1 cellular context compared by ENCODE assay signal in the genomic region with DNA sequence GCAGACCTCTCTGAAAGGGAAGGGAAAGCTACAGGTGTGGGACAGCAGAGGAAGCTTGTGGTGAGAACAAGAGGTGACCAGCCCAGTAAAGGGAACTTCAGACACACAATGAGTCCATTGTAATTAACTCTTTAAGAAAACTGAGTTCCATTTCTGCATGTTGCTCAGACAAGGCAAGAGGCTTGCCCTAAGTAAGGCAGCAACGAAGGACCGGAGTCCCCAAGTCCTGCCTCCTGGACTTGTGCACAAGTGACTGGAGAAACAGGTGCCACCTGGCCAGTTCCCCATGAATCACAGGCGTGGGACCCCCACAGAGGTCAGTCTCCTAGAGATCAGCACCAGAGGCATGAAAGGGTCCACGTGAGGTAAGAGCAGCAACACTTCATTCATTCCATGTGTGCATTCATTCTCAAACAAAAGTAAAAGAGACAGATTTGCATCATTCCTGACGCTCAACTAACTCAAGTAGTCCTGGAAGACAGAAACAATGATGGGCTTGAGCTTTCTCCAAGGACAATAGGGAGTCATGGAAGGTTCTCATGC.
A peak's percentile ranks its signal among the peaks of the same experiment; 100 is the strongest.
TF ChIP-seq lines count a peak whose summit lies in the region.

No MANE protein-coding gene starts in this region.

TF ChIP-seq in K562, 482 proteins besides CTCF, POLR2A, EP300 and RAD21 (continues in another document):
- no peak for TF ChIP-seq E2F8 (IDR thresholded peaks at IDR 0.05; ENCODE audit: low read depth, partially characterized antibody)
- no peak for TF ChIP-seq ZNF699 (CRISPR knock-in tag; IDR thresholded peaks at IDR 0.05; ENCODE audit: insufficient replicate concordance)
- TF ChIP-seq MAZ (CRISPR knock-in tag; conservative IDR thresholded peaks at IDR 0.05 in 1 of 2, IDR thresholded peaks at IDR 0.05 in 1 of 2) = no peak
- 0 out of 2 replicates have a peak, but pooled peaks have one; percentile 64 for TF ChIP-seq CXXC5 (CRISPR knock-in tag; IDR thresholded peaks at IDR 0.05)
- TF ChIP-seq TAF7 (tag; IDR thresholded peaks at IDR 0.05) = peak; percentile 67
- no peak for TF ChIP-seq SAFB2 (IDR thresholded peaks at IDR 0.05; ENCODE audit: borderline replicate concordance, low read depth, low read length, severe bottlenecking)
- TF ChIP-seq ZBTB43 (CRISPR knock-in tag; IDR thresholded peaks at IDR 0.05) = peak; percentile 37; the same call in 1 of the 2 replicates
- TF ChIP-seq CAMTA2 (CRISPR knock-in tag; conservative IDR thresholded peaks at IDR 0.05) = no peak
- TF ChIP-seq NFE2L1 (tag; IDR thresholded peaks at IDR 0.05; ENCODE audit: borderline replicate concordance, low read depth) = no peak
- TF ChIP-seq ZBTB12 (CRISPR knock-in tag; IDR thresholded peaks at IDR 0.05) = no peak; the same call in 1 of the 2 replicates
- TF ChIP-seq RBM34 (IDR thresholded peaks at IDR 0.05; ENCODE audit: borderline replicate concordance, insufficient read depth, low read length) = no peak
- no peak for TF ChIP-seq SMARCA5 (IDR thresholded peaks at IDR 0.05)
- peak; percentile 17; the same call in 1 of the 2 replicates for TF ChIP-seq ZNF764 (CRISPR knock-in tag; IDR thresholded peaks at IDR 0.05; ENCODE audit: low read depth)
- no peak for TF ChIP-seq KDM2B (CRISPR knock-in tag; IDR thresholded peaks at IDR 0.05)
- TF ChIP-seq SP2 (IDR thresholded peaks at IDR 0.05; ENCODE audit: extremely low read depth, low read depth, low read length, poor library complexity, severe bottlenecking) = no peak
- no peak for TF ChIP-seq TEAD1 (CRISPR knock-in tag; IDR thresholded peaks at IDR 0.05)
- no peak; the same call in 1 of the 2 replicates for TF ChIP-seq KLF10 (CRISPR knock-in tag; IDR thresholded peaks at IDR 0.05)
- TF ChIP-seq, protein P1, sequence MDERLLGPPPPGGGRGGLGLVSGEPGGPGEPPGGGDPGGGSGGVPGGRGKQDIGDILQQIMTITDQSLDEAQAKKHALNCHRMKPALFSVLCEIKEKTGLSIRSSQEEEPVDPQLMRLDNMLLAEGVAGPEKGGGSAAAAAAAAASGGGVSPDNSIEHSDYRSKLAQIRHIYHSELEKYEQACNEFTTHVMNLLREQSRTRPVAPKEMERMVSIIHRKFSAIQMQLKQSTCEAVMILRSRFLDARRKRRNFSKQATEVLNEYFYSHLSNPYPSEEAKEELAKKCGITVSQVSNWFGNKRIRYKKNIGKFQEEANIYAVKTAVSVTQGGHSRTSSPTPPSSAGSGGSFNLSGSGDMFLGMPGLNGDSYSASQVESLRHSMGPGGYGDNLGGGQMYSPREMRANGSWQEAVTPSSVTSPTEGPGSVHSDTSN (CRISPR knock-in tag; IDR thresholded peaks at IDR 0.05; ENCODE audit: low read depth) = no peak
- TF ChIP-seq, protein P1 (tag; conservative IDR thresholded peaks at IDR 0.05; ENCODE audit: low read depth) = no peak
- TF ChIP-seq GTF2A2 (tag; IDR thresholded peaks at IDR 0.05) = peak; percentile 79
- TF ChIP-seq RCOR1 (IDR thresholded peaks at IDR 0.05; ENCODE audit: borderline replicate concordance in 1 of 2, low read depth in 2 of 2, low read length in 2 of 2) = no peak
- TF ChIP-seq, protein P2, sequence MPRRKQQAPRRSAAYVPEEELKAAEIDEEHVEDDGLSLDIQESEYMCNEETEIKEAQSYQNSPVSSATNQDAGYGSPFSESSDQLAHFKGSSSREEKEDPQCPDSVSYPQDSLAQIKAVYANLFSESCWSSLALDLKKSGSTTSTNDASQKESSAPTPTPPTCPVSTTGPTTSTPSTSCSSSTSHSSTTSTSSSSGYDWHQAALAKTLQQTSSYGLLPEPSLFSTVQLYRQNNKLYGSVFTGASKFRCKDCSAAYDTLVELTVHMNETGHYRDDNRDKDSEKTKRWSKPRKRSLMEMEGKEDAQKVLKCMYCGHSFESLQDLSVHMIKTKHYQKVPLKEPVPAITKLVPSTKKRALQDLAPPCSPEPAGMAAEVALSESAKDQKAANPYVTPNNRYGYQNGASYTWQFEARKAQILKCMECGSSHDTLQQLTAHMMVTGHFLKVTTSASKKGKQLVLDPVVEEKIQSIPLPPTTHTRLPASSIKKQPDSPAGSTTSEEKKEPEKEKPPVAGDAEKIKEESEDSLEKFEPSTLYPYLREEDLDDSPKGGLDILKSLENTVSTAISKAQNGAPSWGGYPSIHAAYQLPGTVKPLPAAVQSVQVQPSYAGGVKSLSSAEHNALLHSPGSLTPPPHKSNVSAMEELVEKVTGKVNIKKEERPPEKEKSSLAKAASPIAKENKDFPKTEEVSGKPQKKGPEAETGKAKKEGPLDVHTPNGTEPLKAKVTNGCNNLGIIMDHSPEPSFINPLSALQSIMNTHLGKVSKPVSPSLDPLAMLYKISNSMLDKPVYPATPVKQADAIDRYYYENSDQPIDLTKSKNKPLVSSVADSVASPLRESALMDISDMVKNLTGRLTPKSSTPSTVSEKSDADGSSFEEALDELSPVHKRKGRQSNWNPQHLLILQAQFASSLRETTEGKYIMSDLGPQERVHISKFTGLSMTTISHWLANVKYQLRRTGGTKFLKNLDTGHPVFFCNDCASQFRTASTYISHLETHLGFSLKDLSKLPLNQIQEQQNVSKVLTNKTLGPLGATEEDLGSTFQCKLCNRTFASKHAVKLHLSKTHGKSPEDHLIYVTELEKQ (CRISPR knock-in tag; IDR thresholded peaks at IDR 0.05) = peak; percentile 34; the same call in 1 of the 2 replicates
- no peak for TF ChIP-seq CGGBP1 (CRISPR knock-in tag; IDR thresholded peaks at IDR 0.05)
- no peak for TF ChIP-seq ZNF583 (CRISPR knock-in tag; IDR thresholded peaks at IDR 0.05)
- no peak for TF ChIP-seq ZFX (CRISPR knock-in tag; IDR thresholded peaks at IDR 0.05)
- TF ChIP-seq ZNF644 (tag; IDR thresholded peaks at IDR 0.05; ENCODE audit: low read depth) = peak; percentile 82; the same call in 1 of the 2 replicates
- no peak for TF ChIP-seq PURB (CRISPR knock-in tag; IDR thresholded peaks at IDR 0.05; ENCODE audit: low read depth)
- peak; percentile 30 for TF ChIP-seq WHSC1 (IDR thresholded peaks at IDR 0.05; ENCODE audit: low read length)
- TF ChIP-seq, protein P3, sequence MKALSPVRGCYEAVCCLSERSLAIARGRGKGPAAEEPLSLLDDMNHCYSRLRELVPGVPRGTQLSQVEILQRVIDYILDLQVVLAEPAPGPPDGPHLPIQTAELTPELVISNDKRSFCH (CRISPR knock-in tag; IDR thresholded peaks at IDR 0.05) = peak; percentile 35; the same call in 1 of the 2 replicates
- TF ChIP-seq, protein P3 (tag; IDR thresholded peaks at IDR 0.05) = peak; percentile 88; the same call in 1 of the 2 replicates
- no peak for TF ChIP-seq GTF3C2 (IDR thresholded peaks at IDR 0.05; ENCODE audit: borderline replicate concordance, extremely low read depth, insufficient read length)
- TF ChIP-seq FOXK1 (CRISPR knock-in tag; IDR thresholded peaks at IDR 0.05; ENCODE audit: borderline replicate concordance) = 0 out of 2 replicates have a peak, but pooled peaks have one; percentile 36
- peak; percentile 66; the same call in 1 of the 2 replicates for TF ChIP-seq PTTG1 (tag; IDR thresholded peaks at IDR 0.05; ENCODE audit: low read depth)
- 0 out of 2 replicates have a peak, but pooled peaks have one; percentile 7 for TF ChIP-seq ZNF253 (CRISPR knock-in tag; conservative IDR thresholded peaks at IDR 0.05)
